In genomic region chr1:43238104-43238503, GRCh38 we compare ENCODE assay signal across 9 cellular contexts. TPM values are rescaled to one million over a fixed set of nuclear protein-coding genes. Genes with fewer than 3 reads are reported as not detected.
A peak's percentile ranks its signal among the peaks of the same experiment; 100 is the strongest.
DNase-seq lines count a peak whose midpoint lies in the region; ATAC-seq and TF ChIP-seq lines count a peak whose summit lies in the region.
"Had no signal": no experiment of that assay in that cellular context is flagged by ENCODE, and none has a peak within 500 bp of the region (broad histone marks: within the 10 kb centered on the region; RNA-seq: fewer than 3 reads in every experiment).

No MANE protein-coding gene starts in this region.

- H3K36me3 ChIP-seq in GM06990 (ENCODE audit: control insufficient read depth, insufficient read depth, low read length) (peaks cover 14% of the 10 kb centered on the region), gastroesophageal sphincter (no peaks in the 10 kb centered on the region)

- TF ChIP-seq CTCF in GM06990 (IDR thresholded peaks at IDR 0.05; ENCODE audit: insufficient read depth, low read length, poor library complexity, severe bottlenecking) = peak; percentile 41
- peak in 3 of 4 experiments; percentile 61 to 73 (median 71) for TF ChIP-seq CTCF in gastroesophageal sphincter (IDR thresholded peaks at IDR 0.05)
- peak; percentile 68 for TF ChIP-seq CTCF in osteocyte (IDR thresholded peaks at IDR 0.05)

- TF ChIP-seq POLR2A in gastroesophageal sphincter (IDR thresholded peaks at IDR 0.05) = no peak

- in situ Hi-C loops in ACHN (cut with HindIII; ENCODE audit: low pct_ligation_motif_present, low pct_unique_long_range_greater_than_20kb, low sequenced_read_pairs) = loop anchor here (25.0 kb wide), 1 partner anchor 149 kb away; the partner anchor contains the start of genes MED8 and SZT2

- H3K4me1 Mint-ChIP-seq in activated CD8-positive, alpha-beta T cell treated with anti-CD3 and anti-CD28 coated beads, Interleukin-2, amount 10 ng/mL, durations not matched to agents 7 days and 5 days (ENCODE audit: low read depth) = peaks cover 10% of the 10 kb centered on the region
- H3K4me1 Mint-ChIP-seq in osteocyte (ENCODE audit: unreplicated experiment) = peaks cover 11% of the 10 kb centered on the region

- no peak overlapping the region for H3K27ac Mint-ChIP-seq in activated CD8-positive, alpha-beta T cell treated with anti-CD3 and anti-CD28 coated beads, Interleukin-2, amount 10 ng/mL, durations not matched to agents 7 days and 5 days
- H3K27ac Mint-ChIP-seq in osteocyte (ENCODE audit: unreplicated experiment) = no peak overlapping the region

- POLR2A ChIA-PET in activated CD8-positive, alpha-beta T cell treated with anti-CD3 and anti-CD28 coated beads, Interleukin-2, amount 10 ng/mL, durations not matched to agents 7 days and 5 days (lab: Charles Lee) = interaction anchor here (0.7 kb wide), 1 partner anchor 153 kb away, joined by 5 read pairs; no protein-coding TSS in a partner anchor

- peaks cover 5% of the 10 kb centered on the region for H3K9me3 Mint-ChIP-seq in activated CD8-positive, alpha-beta T cell treated with anti-CD3 and anti-CD28 coated beads, Interleukin-2, amount 10 ng/mL, durations not matched to agents 7 days and 5 days (ENCODE audit: insufficient read depth)
- H3K9me3 Mint-ChIP-seq in osteocyte (ENCODE audit: unreplicated experiment) = peaks cover 5% of the 10 kb centered on the region

- no peak overlapping the region for H3K4me3 Mint-ChIP-seq in activated CD8-positive, alpha-beta T cell treated with anti-CD3 and anti-CD28 coated beads, Interleukin-2, amount 10 ng/mL, durations not matched to agents 7 days and 5 days
- no peak overlapping the region for H3K4me3 Mint-ChIP-seq in osteocyte (ENCODE audit: unreplicated experiment)
- H3K4me3 Mint-ChIP-seq: naive thymus-derived CD4-positive, alpha-beta T cell had no signal

- H3K4me3 ChIP-seq in GM06990 (replicated peaks; ENCODE audit: low read depth, low read length) (no peak overlapping the region), gastroesophageal sphincter (no peak overlapping the region)

- ATAC-seq in activated CD8-positive, alpha-beta T cell treated with anti-CD3 and anti-CD28 coated beads, Interleukin-2, amount 10 ng/mL, durations not matched to agents 7 days and 5 days = no peak
- ATAC-seq in gastroesophageal sphincter (peak; percentile 65), HG03095 (IDR thresholded peaks at IDR 0.05; ENCODE audit: unreplicated experiment) (no peak), HG02678 (IDR thresholded peaks at IDR 0.05; ENCODE audit: unreplicated experiment) (no peak)
- ATAC-seq: naive thymus-derived CD4-positive, alpha-beta T cell had no signal

- CTCF ChIA-PET in activated CD8-positive, alpha-beta T cell treated with anti-CD3 and anti-CD28 coated beads, Interleukin-2, amount 10 ng/mL, durations not matched to agents 7 days and 5 days (lab: Charles Lee) = interaction anchor here (1.0 to 3.5 kb wide), 6 partner anchors 11 to 282 kb away, joined by 3 to 47 read pairs (median 4); partner anchors contain the start of gene CDC20

- H3K27me3 Mint-ChIP-seq in activated CD8-positive, alpha-beta T cell treated with anti-CD3 and anti-CD28 coated beads, Interleukin-2, amount 10 ng/mL, durations not matched to agents 7 days and 5 days (ENCODE audit: low read depth) = peaks cover 4% of the 10 kb centered on the region
- no peaks in the 10 kb centered on the region for H3K27me3 Mint-ChIP-seq in osteocyte (ENCODE audit: unreplicated experiment)

- H3K36me3 Mint-ChIP-seq in activated CD8-positive, alpha-beta T cell treated with anti-CD3 and anti-CD28 coated beads, Interleukin-2, amount 10 ng/mL, durations not matched to agents 7 days and 5 days (ENCODE audit: low read depth) = no peaks in the 10 kb centered on the region
- H3K36me3 Mint-ChIP-seq in osteocyte (ENCODE audit: unreplicated experiment) = no peaks in the 10 kb centered on the region

- no peak for TF ChIP-seq EP300 in gastroesophageal sphincter (IDR thresholded peaks at IDR 0.05)

- H3K27me3 ChIP-seq in GM06990 (replicated peaks; ENCODE audit: control insufficient read depth, insufficient read depth, low read length) = no peaks in the 10 kb centered on the region
- H3K27me3 ChIP-seq in gastroesophageal sphincter = no peaks in the 10 kb centered on the region

- DNase-seq in ACHN (peak; percentile 68), GM06990 (ENCODE audit: extremely low read depth, insufficient read length) (no peak), NCI-H2107 (lab: John Stamatoyannopoulos, UW) (peak; percentile 17), osteocyte (ENCODE audit: extremely low spot score, unreplicated experiment) (no peak)
- peak; percentile 63 for DNase-seq in activated CD8-positive, alpha-beta T cell treated with anti-CD3 and anti-CD28 coated beads, Interleukin-2, amount 10 ng/mL, durations not matched to agents 7 days and 5 days

- H3K9me3 ChIP-seq in gastroesophageal sphincter = no peaks in the 10 kb centered on the region

- no peak overlapping the region for H3K27ac ChIP-seq in gastroesophageal sphincter

- 0 to 10% methylated on average over 2 of the region's 4 CpGs for WGBS in gastroesophageal sphincter (ENCODE audit: low coverage in 1 of 2), 2 donors

- peaks cover 0 to 14% (median 0%) of the 10 kb centered on the region in 3 donors for H3K4me1 ChIP-seq in gastroesophageal sphincter

RNA-seq across cellular contexts. Expression of gene TMEM125, which starts 31.7 kb away (rescaled TPM):
- total RNA-seq in activated CD8-positive, alpha-beta T cell treated with anti-CD3 and anti-CD28 coated beads, Interleukin-2, amount 10 ng/mL, durations not matched to agents 7 days and 5 days = not detected
- total RNA-seq in gastroesophageal sphincter = under 1 TPM in 1 of 4 donors, not detected in 3; 0.45 TPM
- not detected in 2 replicates for total RNA-seq in osteocyte

RNA-seq across cellular contexts. Expression of gene C1orf210, which starts 47.3 kb away (rescaled TPM):
- total RNA-seq in activated CD8-positive, alpha-beta T cell treated with anti-CD3 and anti-CD28 coated beads, Interleukin-2, amount 10 ng/mL, durations not matched to agents 7 days and 5 days = not detected
- total RNA-seq in gastroesophageal sphincter = under 1 TPM in 1 of 4 donors, not detected in 3; 0.27 TPM
- total RNA-seq in osteocyte = not detected in 2 replicates
- total RNA-seq: naive thymus-derived CD4-positive, alpha-beta T cell had no signal

Comparison
In these comparisons a context has a peak if more than half of its experiments do, and no peak if none do; other contexts are left out.
1. DNase-seq: peak in ACHN (single experiment), NCI-H2107 (single experiment) and activated CD8-positive, alpha-beta T cell treated with anti-CD3 and anti-CD28 coated beads, Interleukin-2, amount 10 ng/mL, durations not matched to agents 7 days and 5 days (single experiment); none in GM06990 (single experiment) and osteocyte (single experiment).
2. Peak in every context shown above with its lines, with median percentiles within 50 percentile points of each other: CTCF ChIP-seq.